27 cellular contexts compared by ENCODE assay signal in genomic region chr4:154711522-154711921, GRCh38. TPM values are rescaled to one million over a fixed set of nuclear protein-coding genes. Genes with fewer than 3 reads are reported as not detected.
"Had no signal": no experiment of that assay in that cellular context is flagged by ENCODE, and none has a peak within 500 bp of the region (broad histone marks: within the 10 kb centered on the region; RNA-seq: fewer than 3 reads in every experiment).

No MANE protein-coding gene starts in this region.

- H3K27me3 ChIP-seq: colonic mucosa, esophagus squamous epithelium, gastrocnemius medialis had no signal

- H3K4me1 ChIP-seq: colonic mucosa, esophagus squamous epithelium, gastrocnemius medialis, heart right ventricle, left ventricle myocardium inferior had no signal

- H3K4me3 ChIP-seq: colonic mucosa, esophagus squamous epithelium, gastrocnemius medialis, heart right ventricle, left ventricle myocardium inferior, lung had no signal

- DNase-seq: colonic mucosa; cortex of kidney; effector CD8-positive, alpha-beta T cell; effector memory CD8-positive, alpha-beta T cell; endodermal cell; erythroblast; esophagus squamous epithelium; foreskin fibroblast; foreskin melanocyte; gastrocnemius medialis; glutamatergic neuron; head of caudate nucleus; heart right ventricle; hippocampal formation; left cardiac atrium; left ventricle myocardium inferior; mammary epithelial cell; mesendoderm; midbrain had no signal

- FAIRE-seq: endometrium, islet of Langerhans, keratinocyte had no signal

- H3K9me3 ChIP-seq: colonic mucosa, esophagus squamous epithelium, gastrocnemius medialis, heart right ventricle, left ventricle myocardium inferior had no signal

- H3K27ac ChIP-seq: colonic mucosa, epithelial cell of prostate, esophagus squamous epithelium, gastrocnemius medialis, heart right ventricle, left ventricle myocardium inferior had no signal

- ATAC-seq: effector memory CD8-positive, alpha-beta T cell; esophagus mucosa; gastrocnemius medialis; heart right ventricle; left cardiac atrium had no signal

- H3K36me3 ChIP-seq: colonic mucosa, esophagus squamous epithelium, gastrocnemius medialis, heart right ventricle, left ventricle myocardium inferior had no signal

RNA-seq across cellular contexts. Expression of gene LRAT, which starts 32.3 kb away (rescaled TPM):
- total RNA-seq: gastrocnemius medialis, glomerular endothelial cell, left ventricle myocardium inferior, mononuclear cell had no signal
- polyA plus RNA-seq: heart right ventricle had no signal
